Comparison of ENCODE assay signal across 1 cellular context in the genomic region with DNA sequence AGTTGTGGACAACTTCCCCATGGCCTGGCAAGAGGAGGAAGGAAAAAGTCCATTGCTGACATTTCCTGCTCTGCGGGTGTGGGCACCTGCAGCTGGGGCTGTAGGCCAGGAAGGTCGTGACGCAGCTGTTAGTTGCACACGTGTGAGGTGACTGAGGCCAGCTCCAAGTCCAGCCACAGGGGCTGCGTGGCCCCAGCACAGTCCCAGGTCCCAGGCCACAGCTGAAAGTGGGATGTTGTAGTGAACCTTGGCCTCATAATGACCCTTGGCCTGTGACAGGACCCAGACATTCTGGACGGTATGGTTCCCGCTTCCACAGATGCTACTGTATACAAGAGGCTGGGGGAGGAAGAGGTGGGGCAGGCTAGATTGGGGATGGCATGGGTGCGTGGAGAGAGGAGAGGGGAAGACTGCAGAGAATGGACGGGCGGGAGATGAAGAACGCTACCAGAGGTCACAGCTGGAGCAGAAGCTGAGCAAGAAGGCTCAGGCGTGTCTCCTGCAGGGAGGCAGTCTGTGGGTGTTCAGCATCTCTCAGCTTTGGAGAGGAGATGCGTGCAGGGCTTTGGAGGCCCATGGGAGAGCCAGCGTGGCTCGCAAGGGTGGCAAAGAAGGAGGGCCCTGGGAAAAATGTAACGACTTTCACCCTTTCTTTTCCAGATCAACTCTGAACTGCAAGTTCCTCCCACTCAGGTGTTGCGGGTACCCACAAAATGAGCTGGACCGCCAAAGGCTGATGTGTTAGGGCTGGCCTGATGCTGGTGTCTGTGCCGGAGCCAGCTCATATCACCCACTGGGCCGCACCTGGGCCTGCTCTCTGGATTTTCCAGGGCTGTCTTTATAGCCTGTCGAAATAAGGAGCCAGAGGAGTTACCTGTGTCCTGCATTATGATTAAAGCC.
A peak's percentile ranks its signal among the peaks of the same experiment; 100 is the strongest.
TF ChIP-seq lines count a peak whose summit lies in the region.

No MANE protein-coding gene starts in this region.

TF ChIP-seq in HepG2, 621 proteins besides CTCF, POLR2A, EP300 and RAD21 (continued from another document and continues in another):
- TF ChIP-seq GTF3A (CRISPR knock-in tag; conservative IDR thresholded peaks at IDR 0.05) (no peak), MIER3 (CRISPR knock-in tag; IDR thresholded peaks at IDR 0.05; ENCODE audit: borderline replicate concordance) (no peak), NFATC3 (CRISPR knock-in tag; IDR thresholded peaks at IDR 0.05) (no peak), JUND (CRISPR knock-in tag; IDR thresholded peaks at IDR 0.05) (0 out of 2 replicates have a peak, but pooled peaks have one; percentile 54), ZNF124 (CRISPR knock-in tag; IDR thresholded peaks at IDR 0.05) (no peak), SMAD1 (CRISPR knock-in tag; IDR thresholded peaks at IDR 0.05; ENCODE audit: borderline replicate concordance, low read depth) (0 out of 2 replicates have a peak, but pooled peaks have one; percentile 31), ZNF775 (CRISPR knock-in tag; IDR thresholded peaks at IDR 0.05; ENCODE audit: borderline replicate concordance) (no peak), ZNF574 (CRISPR knock-in tag; IDR thresholded peaks at IDR 0.05) (peak; percentile 3; the same call in 1 of the 2 replicates), MZF1 (CRISPR knock-in tag; IDR thresholded peaks at IDR 0.05; ENCODE audit: borderline replicate concordance) (no peak), HNRNPLL (IDR thresholded peaks at IDR 0.05; ENCODE audit: low read depth, low read length, poor library complexity, severe bottlenecking) (no peak), PBX3 (CRISPR knock-in tag; IDR thresholded peaks at IDR 0.05; ENCODE audit: borderline replicate concordance) (no peak), TRAFD1 (CRISPR knock-in tag; IDR thresholded peaks at IDR 0.05; ENCODE audit: borderline replicate concordance) (peak; percentile 80; the same call in 1 of the 2 replicates), SALL2 (CRISPR knock-in tag; IDR thresholded peaks at IDR 0.05) (peak; percentile 39; the same call in 1 of the 2 replicates), NPAS2 (CRISPR knock-in tag; IDR thresholded peaks at IDR 0.05; ENCODE audit: borderline replicate concordance) (no peak), KDM6A (CRISPR knock-in tag; IDR thresholded peaks at IDR 0.05; ENCODE audit: low read depth) (peak; percentile 45; the same call in 1 of the 2 replicates), LBX2 (CRISPR knock-in tag; IDR thresholded peaks at IDR 0.05; ENCODE audit: borderline replicate concordance) (no peak), ZNF703 (CRISPR knock-in tag; IDR thresholded peaks at IDR 0.05; ENCODE audit: borderline replicate concordance) (0 out of 2 replicates have a peak, but pooled peaks have one; percentile 16), MXD4 (CRISPR knock-in tag; IDR thresholded peaks at IDR 0.05) (no peak), ZNF776 (CRISPR knock-in tag; IDR thresholded peaks at IDR 0.05) (no peak), JUN (CRISPR knock-in tag; IDR thresholded peaks at IDR 0.05) (no peak), NFKBIZ (CRISPR knock-in tag; IDR thresholded peaks at IDR 0.05) (no peak), NR2F6 (IDR thresholded peaks at IDR 0.05) (peak; percentile 90), NR2F6 (CRISPR knock-in tag; IDR thresholded peaks at IDR 0.05) (peak; percentile 87), ZNF160 (CRISPR knock-in tag; IDR thresholded peaks at IDR 0.05) (0 out of 2 replicates have a peak, but pooled peaks have one; percentile 7), FUBP1 (CRISPR knock-in tag; IDR thresholded peaks at IDR 0.05; ENCODE audit: borderline replicate concordance) (no peak), RARA (CRISPR knock-in tag; IDR thresholded peaks at IDR 0.05) (peak; percentile 91), ZBTB7A (CRISPR knock-in tag; IDR thresholded peaks at IDR 0.05) (peak; percentile 58; the same call in 1 of the 2 replicates), RARG (CRISPR knock-in tag; IDR thresholded peaks at IDR 0.05; ENCODE audit: low read depth) (no peak)
- TF ChIP-seq, protein P1, sequence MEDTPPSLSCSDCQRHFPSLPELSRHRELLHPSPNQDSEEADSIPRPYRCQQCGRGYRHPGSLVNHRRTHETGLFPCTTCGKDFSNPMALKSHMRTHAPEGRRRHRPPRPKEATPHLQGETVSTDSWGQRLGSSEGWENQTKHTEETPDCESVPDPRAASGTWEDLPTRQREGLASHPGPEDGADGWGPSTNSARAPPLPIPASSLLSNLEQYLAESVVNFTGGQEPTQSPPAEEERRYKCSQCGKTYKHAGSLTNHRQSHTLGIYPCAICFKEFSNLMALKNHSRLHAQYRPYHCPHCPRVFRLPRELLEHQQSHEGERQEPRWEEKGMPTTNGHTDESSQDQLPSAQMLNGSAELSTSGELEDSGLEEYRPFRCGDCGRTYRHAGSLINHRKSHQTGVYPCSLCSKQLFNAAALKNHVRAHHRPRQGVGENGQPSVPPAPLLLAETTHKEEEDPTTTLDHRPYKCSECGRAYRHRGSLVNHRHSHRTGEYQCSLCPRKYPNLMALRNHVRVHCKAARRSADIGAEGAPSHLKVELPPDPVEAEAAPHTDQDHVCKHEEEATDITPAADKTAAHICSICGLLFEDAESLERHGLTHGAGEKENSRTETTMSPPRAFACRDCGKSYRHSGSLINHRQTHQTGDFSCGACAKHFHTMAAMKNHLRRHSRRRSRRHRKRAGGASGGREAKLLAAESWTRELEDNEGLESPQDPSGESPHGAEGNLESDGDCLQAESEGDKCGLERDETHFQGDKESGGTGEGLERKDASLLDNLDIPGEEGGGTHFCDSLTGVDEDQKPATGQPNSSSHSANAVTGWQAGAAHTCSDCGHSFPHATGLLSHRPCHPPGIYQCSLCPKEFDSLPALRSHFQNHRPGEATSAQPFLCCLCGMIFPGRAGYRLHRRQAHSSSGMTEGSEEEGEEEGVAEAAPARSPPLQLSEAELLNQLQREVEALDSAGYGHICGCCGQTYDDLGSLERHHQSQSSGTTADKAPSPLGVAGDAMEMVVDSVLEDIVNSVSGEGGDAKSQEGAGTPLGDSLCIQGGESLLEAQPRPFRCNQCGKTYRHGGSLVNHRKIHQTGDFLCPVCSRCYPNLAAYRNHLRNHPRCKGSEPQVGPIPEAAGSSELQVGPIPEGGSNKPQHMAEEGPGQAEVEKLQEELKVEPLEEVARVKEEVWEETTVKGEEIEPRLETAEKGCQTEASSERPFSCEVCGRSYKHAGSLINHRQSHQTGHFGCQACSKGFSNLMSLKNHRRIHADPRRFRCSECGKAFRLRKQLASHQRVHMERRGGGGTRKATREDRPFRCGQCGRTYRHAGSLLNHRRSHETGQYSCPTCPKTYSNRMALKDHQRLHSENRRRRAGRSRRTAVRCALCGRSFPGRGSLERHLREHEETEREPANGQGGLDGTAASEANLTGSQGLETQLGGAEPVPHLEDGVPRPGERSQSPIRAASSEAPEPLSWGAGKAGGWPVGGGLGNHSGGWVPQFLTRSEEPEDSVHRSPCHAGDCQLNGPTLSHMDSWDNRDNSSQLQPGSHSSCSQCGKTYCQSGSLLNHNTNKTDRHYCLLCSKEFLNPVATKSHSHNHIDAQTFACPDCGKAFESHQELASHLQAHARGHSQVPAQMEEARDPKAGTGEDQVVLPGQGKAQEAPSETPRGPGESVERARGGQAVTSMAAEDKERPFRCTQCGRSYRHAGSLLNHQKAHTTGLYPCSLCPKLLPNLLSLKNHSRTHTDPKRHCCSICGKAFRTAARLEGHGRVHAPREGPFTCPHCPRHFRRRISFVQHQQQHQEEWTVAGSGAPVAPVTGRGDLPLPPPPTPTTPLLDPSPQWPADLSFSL (CRISPR knock-in tag; IDR thresholded peaks at IDR 0.05), result peak; percentile 44; the same call in 1 of the 2 replicates
- TF ChIP-seq, protein P2, sequence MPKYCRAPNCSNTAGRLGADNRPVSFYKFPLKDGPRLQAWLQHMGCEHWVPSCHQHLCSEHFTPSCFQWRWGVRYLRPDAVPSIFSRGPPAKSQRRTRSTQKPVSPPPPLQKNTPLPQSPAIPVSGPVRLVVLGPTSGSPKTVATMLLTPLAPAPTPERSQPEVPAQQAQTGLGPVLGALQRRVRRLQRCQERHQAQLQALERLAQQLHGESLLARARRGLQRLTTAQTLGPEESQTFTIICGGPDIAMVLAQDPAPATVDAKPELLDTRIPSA (CRISPR knock-in tag; IDR thresholded peaks at IDR 0.05; ENCODE audit: borderline replicate concordance), result no peak
- TF ChIP-seq, protein P3, sequence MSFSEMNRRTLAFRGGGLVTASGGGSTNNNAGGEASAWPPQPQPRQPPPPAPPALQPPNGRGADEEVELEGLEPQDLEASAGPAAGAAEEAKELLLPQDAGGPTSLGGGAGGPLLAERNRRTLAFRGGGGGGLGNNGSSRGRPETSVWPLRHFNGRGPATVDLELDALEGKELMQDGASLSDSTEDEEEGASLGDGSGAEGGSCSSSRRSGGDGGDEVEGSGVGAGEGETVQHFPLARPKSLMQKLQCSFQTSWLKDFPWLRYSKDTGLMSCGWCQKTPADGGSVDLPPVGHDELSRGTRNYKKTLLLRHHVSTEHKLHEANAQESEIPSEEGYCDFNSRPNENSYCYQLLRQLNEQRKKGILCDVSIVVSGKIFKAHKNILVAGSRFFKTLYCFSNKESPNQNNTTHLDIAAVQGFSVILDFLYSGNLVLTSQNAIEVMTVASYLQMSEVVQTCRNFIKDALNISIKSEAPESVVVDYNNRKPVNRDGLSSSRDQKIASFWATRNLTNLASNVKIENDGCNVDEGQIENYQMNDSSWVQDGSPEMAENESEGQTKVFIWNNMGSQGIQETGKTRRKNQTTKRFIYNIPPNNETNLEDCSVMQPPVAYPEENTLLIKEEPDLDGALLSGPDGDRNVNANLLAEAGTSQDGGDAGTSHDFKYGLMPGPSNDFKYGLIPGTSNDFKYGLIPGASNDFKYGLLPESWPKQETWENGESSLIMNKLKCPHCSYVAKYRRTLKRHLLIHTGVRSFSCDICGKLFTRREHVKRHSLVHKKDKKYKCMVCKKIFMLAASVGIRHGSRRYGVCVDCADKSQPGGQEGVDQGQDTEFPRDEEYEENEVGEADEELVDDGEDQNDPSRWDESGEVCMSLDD (CRISPR knock-in tag; IDR thresholded peaks at IDR 0.05; ENCODE audit: borderline replicate concordance), result no peak
- TF ChIP-seq, protein P4, sequence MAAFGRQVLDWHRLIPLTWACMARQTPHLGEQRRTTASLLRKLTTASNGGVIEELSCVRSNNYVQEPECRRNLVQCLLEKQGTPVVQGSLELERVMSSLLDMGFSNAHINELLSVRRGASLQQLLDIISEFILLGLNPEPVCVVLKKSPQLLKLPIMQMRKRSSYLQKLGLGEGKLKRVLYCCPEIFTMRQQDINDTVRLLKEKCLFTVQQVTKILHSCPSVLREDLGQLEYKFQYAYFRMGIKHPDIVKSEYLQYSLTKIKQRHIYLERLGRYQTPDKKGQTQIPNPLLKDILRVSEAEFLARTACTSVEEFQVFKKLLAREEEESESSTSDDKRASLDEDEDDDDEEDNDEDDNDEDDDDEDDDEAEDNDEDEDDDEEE (CRISPR knock-in tag; IDR thresholded peaks at IDR 0.05), result 0 out of 2 replicates have a peak, but pooled peaks have one; percentile 57
